8 cellular contexts compared by ENCODE assay signal in genomic region chr19:11797491-11797890, GRCh38. TPM values are rescaled to one million over a fixed set of nuclear protein-coding genes. Genes with fewer than 3 reads are reported as not detected.
DNase-seq lines count a peak whose midpoint lies in the region; ATAC-seq and TF ChIP-seq lines count a peak whose summit lies in the region.

No MANE protein-coding gene starts in this region.

- no peaks in the 10 kb centered on the region for H3K36me3 ChIP-seq in ectodermal cell (ENCODE audit: control insufficient read depth, insufficient read depth, low read length)
- no peaks in the 10 kb centered on the region for H3K36me3 ChIP-seq in right lobe of liver

- peak; percentile 81 for DNase-seq in GM04504 (ENCODE audit: low read depth)
- DNase-seq in NCI-H69 (lab: John Stamatoyannopoulos, UW) = peak; percentile 96
- DNase-seq in activated CD4-positive, alpha-beta memory T cell treated with anti-CD3 and anti-CD28 coated beads for 36 hours = peak; percentile 85
- DNase-seq in right lobe of liver = peak; percentile 82 to 90 (median 88)
- DNase-seq in stimulated activated CD4-positive, alpha-beta T cell treated with anti-CD3 and anti-CD28 coated beads, Interleukin-4, amount 100 ng/mL, for 24 hours = peak; percentile 84

- H3K4me3 ChIP-seq in ectodermal cell (ENCODE audit: insufficient read depth, low read depth, low read length) = peak overlapping the region; percentile 14
- H3K4me3 ChIP-seq in right lobe of liver = no peak overlapping the region

- H3K4me3 Mint-ChIP-seq in activated CD4-positive, alpha-beta memory T cell treated with anti-CD3 and anti-CD28 coated beads for 36 hours = peak overlapping the region; percentile 84

- H3K4me1 ChIP-seq in ectodermal cell (ENCODE audit: control insufficient read depth, insufficient read depth, low read length) (no peaks in the 10 kb centered on the region), right lobe of liver (peaks cover 0 to 8% (median 4%) of the 10 kb centered on the region in 4 donors)

- peaks cover 16% of the 10 kb centered on the region for H3K4me1 Mint-ChIP-seq in activated CD4-positive, alpha-beta memory T cell treated with anti-CD3 and anti-CD28 coated beads for 36 hours (ENCODE audit: low read depth)

- peak; percentile 80 to 95 (median 86) for TF ChIP-seq CTCF in right lobe of liver (IDR thresholded peaks at IDR 0.05)

- WGBS in ectodermal cell, 2 experiments = 12 to 14% methylated on average over 8 of the region's 8 CpGs
- WGBS in right lobe of liver (ENCODE audit: insufficient coverage, low coverage, low lambda C conversion rate, missing lambda C conversion rate) = 12% methylated on average over 8 of the region's 8 CpGs

- H3K9me3 ChIP-seq in ectodermal cell (ENCODE audit: control insufficient read depth, low read length) = no peaks in the 10 kb centered on the region
- peaks cover 0 to 4% (median 0%) of the 10 kb centered on the region in 4 donors for H3K9me3 ChIP-seq in right lobe of liver

- CTCF ChIA-PET in activated CD4-positive, alpha-beta memory T cell treated with anti-CD3 and anti-CD28 coated beads for 36 hours (lab: Charles Lee) = interaction anchor here (0.6 to 6.1 kb wide), 44 partner anchors 10 to 499 kb away, joined by 3 to 85 read pairs (median 4); partner anchors contain the start of genes ZNF136, ZNF20, ZNF440 and ZNF441

- intact Hi-C loops in activated CD4-positive, alpha-beta memory T cell treated with anti-CD3 and anti-CD28 coated beads for 36 hours (cut with micrococcal nuclease) = loop anchor here (1.0 to 5.0 kb wide), 3 partner anchors 191 to 343 kb away; partner anchors contain the start of gene ZNF20
- intact Hi-C loops in right lobe of liver (cut with DNase I) = no loop called here

- no peak for TF ChIP-seq POLR2A in right lobe of liver (IDR thresholded peaks at IDR 0.05)

- no peak overlapping the region for H3K27ac Mint-ChIP-seq in activated CD4-positive, alpha-beta memory T cell treated with anti-CD3 and anti-CD28 coated beads for 36 hours

- H3K27me3 ChIP-seq in ectodermal cell (ENCODE audit: control insufficient read depth, insufficient read depth, low read length, poor library complexity, severe bottlenecking) (peaks cover 6% of the 10 kb centered on the region), right lobe of liver (no peaks in the 10 kb centered on the region)

- ATAC-seq in HG03460 (IDR thresholded peaks at IDR 0.05; ENCODE audit: unreplicated experiment) (peak; percentile 46), right lobe of liver (peak; percentile 90 to 93 (median 92)), HG02623 (IDR thresholded peaks at IDR 0.05; ENCODE audit: unreplicated experiment) (no peak)

- peaks cover 5% of the 10 kb centered on the region for H3K36me3 Mint-ChIP-seq in activated CD4-positive, alpha-beta memory T cell treated with anti-CD3 and anti-CD28 coated beads for 36 hours

- peaks cover 3% of the 10 kb centered on the region for H3K9me3 Mint-ChIP-seq in activated CD4-positive, alpha-beta memory T cell treated with anti-CD3 and anti-CD28 coated beads for 36 hours

- H3K27ac ChIP-seq in ectodermal cell (ENCODE audit: insufficient read depth, low read depth, low read length, poor library complexity, severe bottlenecking) = no peak overlapping the region
- no peak overlapping the region for H3K27ac ChIP-seq in right lobe of liver

- POLR2A ChIA-PET in activated CD4-positive, alpha-beta memory T cell treated with anti-CD3 and anti-CD28 coated beads for 36 hours (lab: Charles Lee) = no interaction called here

- no peaks in the 10 kb centered on the region for H3K27me3 Mint-ChIP-seq in activated CD4-positive, alpha-beta memory T cell treated with anti-CD3 and anti-CD28 coated beads for 36 hours

RNA-seq across cellular contexts. Expression of gene ZNF491, which starts 0.8 kb away (rescaled TPM):
- under 1 TPM; 0.33 to 0.46 TPM for total RNA-seq in activated CD4-positive, alpha-beta memory T cell treated with anti-CD3 and anti-CD28 coated beads for 36 hours
- 5.2 TPM for polyA plus RNA-seq in ectodermal cell (2013, experiment 1 of 4)
- polyA plus RNA-seq in ectodermal cell (2013, experiment 2 of 4) = 8.5 TPM
- 6.1 TPM for polyA plus RNA-seq in ectodermal cell (2013, experiment 3 of 4)
- 5.9 TPM for polyA plus RNA-seq in ectodermal cell (2013, experiment 4 of 4)
- 1 to 10 TPM in 2 of 6 experiments, under 1 TPM in 4; 0.37 to 1.3 (median 0.98) TPM for total RNA-seq in right lobe of liver

RNA-seq across cellular contexts. Expression of gene ZNF440, which starts 16.6 kb away (rescaled TPM):
- 1 to 10 TPM; 5.7 to 6.4 TPM for total RNA-seq in activated CD4-positive, alpha-beta memory T cell treated with anti-CD3 and anti-CD28 coated beads for 36 hours
- polyA plus RNA-seq in ectodermal cell (2013, experiment 1 of 4) = 12.9 TPM
- polyA plus RNA-seq in ectodermal cell (2013, experiment 2 of 4) = 14.3 TPM
- 11.2 TPM for polyA plus RNA-seq in ectodermal cell (2013, experiment 3 of 4)
- polyA plus RNA-seq in ectodermal cell (2013, experiment 4 of 4) = 11.6 TPM
- total RNA-seq in right lobe of liver = 1 to 10 TPM; 2.0 to 5.6 (median 3.7) TPM

RNA-seq across cellular contexts. Expression of gene ZNF441, which starts 30.7 kb away (rescaled TPM):
- total RNA-seq in activated CD4-positive, alpha-beta memory T cell treated with anti-CD3 and anti-CD28 coated beads for 36 hours = 1 to 10 TPM; 6.4 TPM
- 2.7 TPM for polyA plus RNA-seq in ectodermal cell (2013, experiment 1 of 4)
- 3.6 TPM for polyA plus RNA-seq in ectodermal cell (2013, experiment 2 of 4)
- 4.5 TPM for polyA plus RNA-seq in ectodermal cell (2013, experiment 3 of 4)
- polyA plus RNA-seq in ectodermal cell (2013, experiment 4 of 4) = 4.3 TPM
- total RNA-seq in right lobe of liver = 1 to 10 TPM; 2.6 to 4.4 (median 3.2) TPM

RNA-seq across cellular contexts. Expression of gene ZNF439, which starts 51.0 kb away (rescaled TPM):
- total RNA-seq in activated CD4-positive, alpha-beta memory T cell treated with anti-CD3 and anti-CD28 coated beads for 36 hours = 1 to 10 TPM; 4.8 to 5.6 TPM
- polyA plus RNA-seq in ectodermal cell (2013, experiment 1 of 4) = 4.2 TPM
- polyA plus RNA-seq in ectodermal cell (2013, experiment 2 of 4) = 4.8 TPM
- polyA plus RNA-seq in ectodermal cell (2013, experiment 3 of 4) = 3.9 TPM
- polyA plus RNA-seq in ectodermal cell (2013, experiment 4 of 4) = 3.7 TPM
- 1 to 10 TPM in 2 of 6 experiments, under 1 TPM in 4; 0.43 to 1.3 (median 0.66) TPM for total RNA-seq in right lobe of liver

RNA-seq across cellular contexts. Expression of gene ZNF823, which starts 58.7 kb away (rescaled TPM):
- 1 to 10 TPM; 3.2 to 3.9 TPM for total RNA-seq in activated CD4-positive, alpha-beta memory T cell treated with anti-CD3 and anti-CD28 coated beads for 36 hours
- polyA plus RNA-seq in ectodermal cell (2013, experiment 1 of 4) = 8.1 TPM
- 5.8 TPM for polyA plus RNA-seq in ectodermal cell (2013, experiment 2 of 4)
- 6.3 TPM for polyA plus RNA-seq in ectodermal cell (2013, experiment 3 of 4)
- 7.2 TPM for polyA plus RNA-seq in ectodermal cell (2013, experiment 4 of 4)
- 1 to 10 TPM; 2.9 to 5.1 (median 3.4) TPM for total RNA-seq in right lobe of liver
